In genomic region chr18:36185901-36186460, GRCh38 we compare ENCODE assay signal across 9 cellular contexts.
A peak's percentile ranks its signal among the peaks of the same experiment; 100 is the strongest.
DNase-seq lines count a peak whose midpoint lies in the region; TF ChIP-seq lines count a peak whose summit lies in the region.
"Had no signal": no experiment of that assay in that cellular context is flagged by ENCODE, and none has a peak within 500 bp of the region (broad histone marks: within the 10 kb centered on the region; RNA-seq: fewer than 3 reads in every experiment).

No MANE protein-coding gene starts in this region.

- intact Hi-C loops in dendritic cell treated with granulocyte-macrophage colony-stimulating factor and Interleukin-4, amounts not matched to agents 40 ng/mL and 50 ng/mL, for 4 days (cut with micrococcal nuclease) = loop anchor here (2.0 kb wide), 1 partner anchor 57 kb away; the partner anchor contains the start of genes ELP2 and SLC39A6

- H3K4me1 Mint-ChIP-seq in dendritic cell treated with granulocyte-macrophage colony-stimulating factor and Interleukin-4, amounts not matched to agents 40 ng/mL and 50 ng/mL, for 4 days (ENCODE audit: low read depth) = peaks cover 74% of the 10 kb centered on the region
- peaks cover 16% of the 10 kb centered on the region for H3K4me1 Mint-ChIP-seq in nephron progenitor cell

- TF ChIP-seq CTCF in HFF-Myc (IDR thresholded peaks at IDR 0.05; ENCODE audit: low read depth, low read length, missing control alignments) (no peak), nephron progenitor cell (IDR thresholded peaks at IDR 0.05) (no peak)

- peaks cover 18% of the 10 kb centered on the region for H3K36me3 Mint-ChIP-seq in dendritic cell treated with granulocyte-macrophage colony-stimulating factor and Interleukin-4, amounts not matched to agents 40 ng/mL and 50 ng/mL, for 4 days (ENCODE audit: low read depth)
- H3K36me3 Mint-ChIP-seq in nephron progenitor cell (ENCODE audit: low read depth) = no peaks in the 10 kb centered on the region

- peak overlapping the region; percentile 75 for H3K27ac Mint-ChIP-seq in dendritic cell treated with granulocyte-macrophage colony-stimulating factor and Interleukin-4, amounts not matched to agents 40 ng/mL and 50 ng/mL, for 4 days
- no peak overlapping the region for H3K27ac Mint-ChIP-seq in nephron progenitor cell

- H3K9me3 Mint-ChIP-seq in dendritic cell treated with granulocyte-macrophage colony-stimulating factor and Interleukin-4, amounts not matched to agents 40 ng/mL and 50 ng/mL, for 4 days = no peaks in the 10 kb centered on the region
- H3K9me3 Mint-ChIP-seq in nephron progenitor cell = no peaks in the 10 kb centered on the region

- DNase-seq in DMS53 (lab: John Stamatoyannopoulos, UW) (peak; percentile 37), DMS53 treated with DMSO at 0.1 percent for 48 hours (lab: John Stamatoyannopoulos, UW; ENCODE audit: unreplicated experiment) (no peak), HFF-Myc (ENCODE audit: extremely low read depth, low read depth) (no peak), nephron progenitor cell (no peak), NCI-H510A (lab: John Stamatoyannopoulos, UW) (no peak), HCEC 1CT (no peak), KBM-7 (no peak)
- DNase-seq: NCI-H1105 had no signal

- H3K27me3 Mint-ChIP-seq in dendritic cell treated with granulocyte-macrophage colony-stimulating factor and Interleukin-4, amounts not matched to agents 40 ng/mL and 50 ng/mL, for 4 days = peaks cover 60% of the 10 kb centered on the region
- peaks cover 71% of the 10 kb centered on the region for H3K27me3 Mint-ChIP-seq in nephron progenitor cell (ENCODE audit: low read depth, poor library complexity)

- peak overlapping the region; percentile 60 for H3K4me3 ChIP-seq in HFF-Myc (replicated peaks; ENCODE audit: low read depth, low read length)

- in situ Hi-C loops in KBM-7 (cut with MboI; ENCODE audit: low pct_unique_long_range_greater_than_20kb, low sequenced_read_pairs) = no loop called here

- H3K4me3 Mint-ChIP-seq in dendritic cell treated with granulocyte-macrophage colony-stimulating factor and Interleukin-4, amounts not matched to agents 40 ng/mL and 50 ng/mL, for 4 days = peak overlapping the region; percentile 84
- peak overlapping the region; percentile 86 for H3K4me3 Mint-ChIP-seq in nephron progenitor cell
